ENCODE assay signal across 18 cellular contexts in genomic region chr11:2795491-2795991, GRCh38.
DNase-seq lines count a peak whose midpoint lies in the region; ATAC-seq and TF ChIP-seq lines count a peak whose summit lies in the region.
"Had no signal": no experiment of that assay in that cellular context is flagged by ENCODE, and none has a peak within 500 bp of the region (broad histone marks: within the 10 kb centered on the region; RNA-seq: fewer than 3 reads in every experiment).

No MANE protein-coding gene starts in this region.

- no peaks in the 10 kb centered on the region for H3K9me3 ChIP-seq in left ventricle myocardium inferior (replicated peaks)
- H3K9me3 ChIP-seq in upper lobe of right lung: no peaks in the 10 kb centered on the region
- no peaks in the 10 kb centered on the region for H3K9me3 ChIP-seq in Karpas-422 (ENCODE audit: low read length)
- H3K9me3 ChIP-seq: Peyer's patch had no signal

- H3K9ac ChIP-seq in Karpas-422 (ENCODE audit: low read length): no peak overlapping the region

- H3K79me2 ChIP-seq in Karpas-422 (ENCODE audit: low read length): no peaks in the 10 kb centered on the region

- no peak for TF ChIP-seq CTCF in left ventricle myocardium inferior (IDR thresholded peaks at IDR 0.05; ENCODE audit: borderline replicate concordance)
- TF ChIP-seq CTCF in dorsolateral prefrontal cortex (IDR thresholded peaks at IDR 0.05 in 54 of 56, conservative IDR thresholded peaks at IDR 0.05 in 2 of 56; ENCODE audit: low read depth in 1 of 56, partially characterized antibody in 56 of 56): no peak
- TF ChIP-seq CTCF in upper lobe of right lung (IDR thresholded peaks at IDR 0.05): no peak

- H3K27me3 ChIP-seq in left ventricle myocardium inferior (ENCODE audit: low read depth) (no peaks in the 10 kb centered on the region), dorsolateral prefrontal cortex (peaks cover 0 to 28% (median 5%) of the 10 kb centered on the region in 45 donors), upper lobe of right lung (no peaks in the 10 kb centered on the region), Karpas-422 (ENCODE audit: low read length) (no peaks in the 10 kb centered on the region)
- H3K27me3 ChIP-seq: cardiac muscle cell, Peyer's patch had no signal

- no peak overlapping the region for H3K27ac Mint-ChIP-seq in natural killer cell treated with Interleukin-12 subunit alpha and Interleukin-12 subunit beta and Interleukin-15 and Interleukin-18, amount 100 ng/mL, for 72 hours
- H3K27ac Mint-ChIP-seq: activated CD8-positive, alpha-beta T cell treated with anti-CD3 and anti-CD28 coated beads, Interleukin-2, amount 10 ng/mL, durations not matched to agents 7 days and 5 days; activated naive CD8-positive, alpha-beta T cell; effector memory CD8-positive, alpha-beta T cell had no signal

- no peak overlapping the region for H3K4me2 ChIP-seq in Karpas-422 (ENCODE audit: low read depth, low read length, poor library complexity, severe bottlenecking)

- no peaks in the 10 kb centered on the region for H3K9me2 ChIP-seq in Karpas-422 (replicated peaks; ENCODE audit: insufficient read depth, low read length)

- peaks cover 16 to 29% of the 10 kb centered on the region in 2 donors for H3K27me3 Mint-ChIP-seq in natural killer cell treated with Interleukin-12 subunit alpha and Interleukin-12 subunit beta and Interleukin-15 and Interleukin-18, amount 100 ng/mL, for 72 hours
- H3K27me3 Mint-ChIP-seq: activated naive CD8-positive, alpha-beta T cell had no signal

- ATAC-seq in Right ventricle myocardium superior (ENCODE audit: poor library complexity): no peak
- no peak for ATAC-seq in natural killer cell treated with Interleukin-12 subunit alpha and Interleukin-12 subunit beta and Interleukin-15 and Interleukin-18, amount 100 ng/mL, for 72 hours
- ATAC-seq in upper lobe of right lung: no peak
- ATAC-seq in HG02610 (IDR thresholded peaks at IDR 0.05; ENCODE audit: unreplicated experiment): no peak
- no peak for ATAC-seq in GM21390 (IDR thresholded peaks at IDR 0.05; ENCODE audit: unreplicated experiment)
- ATAC-seq: activated CD8-positive, alpha-beta T cell treated with anti-CD3 and anti-CD28 coated beads, Interleukin-2, amount 10 ng/mL, durations not matched to agents 7 days and 5 days; effector memory CD8-positive, alpha-beta T cell had no signal

- H3K36me3 ChIP-seq in left ventricle myocardium inferior (no peaks in the 10 kb centered on the region), upper lobe of right lung (no peaks in the 10 kb centered on the region), Karpas-422 (ENCODE audit: insufficient read depth, low read length) (no peaks in the 10 kb centered on the region)
- H3K36me3 ChIP-seq: cardiac muscle cell, Peyer's patch had no signal

- H3K36me3 Mint-ChIP-seq in natural killer cell treated with Interleukin-12 subunit alpha and Interleukin-12 subunit beta and Interleukin-15 and Interleukin-18, amount 100 ng/mL, for 72 hours: no peaks in the 10 kb centered on the region

- H3K4me1 ChIP-seq in left ventricle myocardium inferior: peaks cover 21% of the 10 kb centered on the region
- H3K4me1 ChIP-seq in upper lobe of right lung: peaks cover 12% of the 10 kb centered on the region
- no peaks in the 10 kb centered on the region for H3K4me1 ChIP-seq in Karpas-422 (ENCODE audit: low read length)

- no peak overlapping the region for H2AFZ ChIP-seq in Karpas-422 (ENCODE audit: low read length)

- no peaks in the 10 kb centered on the region; the same call in 1 of the 2 replicates for H4K20me1 ChIP-seq in Karpas-422 (ENCODE audit: insufficient read depth, low read depth, low read length)

- peak; percentile 27 for DNase-seq in Right ventricle myocardium superior
- DNase-seq in left ventricle myocardium inferior: no peak
- DNase-seq in dorsolateral prefrontal cortex: peak in 6 of 10 donors; percentile 14 to 27 (median 17)
- peak; percentile 51 for DNase-seq in natural killer cell treated with Interleukin-12 subunit alpha and Interleukin-12 subunit beta and Interleukin-15 and Interleukin-18, amount 100 ng/mL, for 72 hours (ENCODE audit: low spot score)
- peak; percentile 52 for DNase-seq in upper lobe of right lung
- DNase-seq in Karpas-422: no peak
- DNase-seq: activated CD8-positive, alpha-beta T cell treated with anti-CD3 and anti-CD28 coated beads, Interleukin-2, amount 10 ng/mL, durations not matched to agents 7 days and 5 days; effector memory CD8-positive, alpha-beta T cell; GDM1; KG1; NCI-H1105; NCI-H2107; NCI-H774 had no signal

- H3K27ac ChIP-seq in left ventricle myocardium inferior (replicated peaks): no peak overlapping the region
- no peak overlapping the region for H3K27ac ChIP-seq in dorsolateral prefrontal cortex
- H3K27ac ChIP-seq in upper lobe of right lung: no peak overlapping the region
- H3K27ac ChIP-seq in Karpas-422 (ENCODE audit: low read length): no peak overlapping the region
- H3K27ac ChIP-seq: cardiac muscle cell, Peyer's patch had no signal

- no peak overlapping the region for H3K4me3 Mint-ChIP-seq in natural killer cell treated with Interleukin-12 subunit alpha and Interleukin-12 subunit beta and Interleukin-15 and Interleukin-18, amount 100 ng/mL, for 72 hours
- H3K4me3 Mint-ChIP-seq: activated CD8-positive, alpha-beta T cell treated with anti-CD3 and anti-CD28 coated beads, Interleukin-2, amount 10 ng/mL, durations not matched to agents 7 days and 5 days; activated naive CD8-positive, alpha-beta T cell; effector memory CD8-positive, alpha-beta T cell had no signal

- H3K4me3 ChIP-seq in left ventricle myocardium inferior (no peak overlapping the region), dorsolateral prefrontal cortex (no peak overlapping the region), upper lobe of right lung (no peak overlapping the region), Karpas-422 (ENCODE audit: low read length) (no peak overlapping the region)
- H3K4me3 ChIP-seq: cardiac muscle cell, Peyer's patch had no signal

- H3K4me1 Mint-ChIP-seq in natural killer cell treated with Interleukin-12 subunit alpha and Interleukin-12 subunit beta and Interleukin-15 and Interleukin-18, amount 100 ng/mL, for 72 hours (ENCODE audit: low read depth in 2 of 2): peaks cover 0 to 2% of the 10 kb centered on the region in 2 donors

- no peaks in the 10 kb centered on the region for H3K9me3 Mint-ChIP-seq in natural killer cell treated with Interleukin-12 subunit alpha and Interleukin-12 subunit beta and Interleukin-15 and Interleukin-18, amount 100 ng/mL, for 72 hours
- H3K9me3 Mint-ChIP-seq: effector memory CD8-positive, alpha-beta T cell had no signal

- intact Hi-C loops in Right ventricle myocardium superior (cut with DNase I) (no loop called here), left ventricle myocardium inferior (cut with micrococcal nuclease) (no loop called here), dorsolateral prefrontal cortex (cut with DNase I) (no loop called here), upper lobe of right lung (cut with DNase I) (no loop called here)

Comparison
In these comparisons a context has a peak if more than half of its experiments do, and no peak if none do; other contexts are left out.
1. DNase-seq: peak in Right ventricle myocardium superior (single experiment), dorsolateral prefrontal cortex (6 of 10), natural killer cell treated with Interleukin-12 subunit alpha and Interleukin-12 subunit beta and Interleukin-15 and Interleukin-18, amount 100 ng/mL, for 72 hours (single experiment) and upper lobe of right lung (single experiment); none in left ventricle myocardium inferior (single experiment) and Karpas-422 (single experiment).